ENCODE assay signal across 14 cellular contexts in genomic region chr7:39686261-39686924, GRCh38.
DNase-seq lines count a peak whose midpoint lies in the region; ATAC-seq and TF ChIP-seq lines count a peak whose summit lies in the region.
"Had no signal": no experiment of that assay in that cellular context is flagged by ENCODE, and none has a peak within 500 bp of the region (broad histone marks: within the 10 kb centered on the region; RNA-seq: fewer than 3 reads in every experiment).

No MANE protein-coding gene starts in this region.

- peaks cover 0 to 26% (median 18%) of the 10 kb centered on the region in 4 donors for H3K4me1 ChIP-seq in sigmoid colon
- H3K4me1 ChIP-seq in transverse colon: peaks cover 6 to 20% (median 7%) of the 10 kb centered on the region in 4 donors

- peak overlapping the region; percentile 5 for H3K27ac Mint-ChIP-seq in chondrocyte (ENCODE audit: unreplicated experiment)
- H3K27ac Mint-ChIP-seq in progenitor cell of endocrine pancreas: no peak overlapping the region

- H3K27me3 Mint-ChIP-seq in chondrocyte (ENCODE audit: low read depth) (no peaks in the 10 kb centered on the region), progenitor cell of endocrine pancreas (no peaks in the 10 kb centered on the region)

- in situ Hi-C loops in transverse colon (cut with MboI; ENCODE audit: low pct_ligation_motif_present in 1 of 4, low pct_unique_long_range_greater_than_20kb in 1 of 4, low sequenced_read_pairs in 3 of 4): no loop called here

- peak; percentile 88 for ATAC-seq in GM19395 (IDR thresholded peaks at IDR 0.05; ENCODE audit: unreplicated experiment)
- ATAC-seq in HG03095 (IDR thresholded peaks at IDR 0.05; ENCODE audit: unreplicated experiment): peak; percentile 84

- H3K36me3 ChIP-seq in sigmoid colon (peaks cover 0 to 19% (median 0%) of the 10 kb centered on the region in 4 donors), transverse colon (peaks cover 0 to 9% (median 2%) of the 10 kb centered on the region in 4 donors)

- TF ChIP-seq EP300 in sigmoid colon (IDR thresholded peaks at IDR 0.05): no peak
- TF ChIP-seq EP300 in transverse colon (IDR thresholded peaks at IDR 0.05; ENCODE audit: low read depth): no peak

- H3K36me3 Mint-ChIP-seq in chondrocyte (ENCODE audit: low read depth) (peaks cover 6% of the 10 kb centered on the region), progenitor cell of endocrine pancreas (ENCODE audit: insufficient read depth) (peaks cover 13% of the 10 kb centered on the region)

- H3K9me3 ChIP-seq in sigmoid colon: no peaks in the 10 kb centered on the region
- H3K9me3 ChIP-seq in transverse colon: no peaks in the 10 kb centered on the region
- H3K9me3 ChIP-seq: Caco-2 had no signal

- TF ChIP-seq POLR2A in sigmoid colon (IDR thresholded peaks at IDR 0.05) (no peak), transverse colon (IDR thresholded peaks at IDR 0.05) (no peak)

- H3K27me3 ChIP-seq in sigmoid colon (no peaks in the 10 kb centered on the region), transverse colon (no peaks in the 10 kb centered on the region)

- intact Hi-C loops in sigmoid colon (cut with DNase I) (no loop called here), transverse colon (cut with DNase I; ENCODE audit: low total_unique reads) (no loop called here)

- peaks cover 48% of the 10 kb centered on the region for H3K4me1 Mint-ChIP-seq in chondrocyte (ENCODE audit: low read depth)
- H3K4me1 Mint-ChIP-seq in progenitor cell of endocrine pancreas (ENCODE audit: low read depth): peaks cover 4% of the 10 kb centered on the region

- TF ChIP-seq CTCF in chondrocyte (IDR thresholded peaks at IDR 0.05) (no peak), sigmoid colon (IDR thresholded peaks at IDR 0.05) (no peak), transverse colon (IDR thresholded peaks at IDR 0.05) (no peak), progenitor cell of endocrine pancreas (IDR thresholded peaks at IDR 0.05; ENCODE audit: unreplicated experiment) (no peak)

- DNase-seq in GM03348 (ENCODE audit: low spot score) (peak; percentile 52), chondrocyte (ENCODE audit: low spot score) (no peak), sigmoid colon (no peak), transverse colon (no peak), progenitor cell of endocrine pancreas (ENCODE audit: low spot score, unreplicated experiment) (no peak), NCI-H1417 treated with DMSO at 0.1 percent for 48 hours (lab: John Stamatoyannopoulos, UW) (no peak)
- DNase-seq: Caco-2, dermis blood vessel endothelial cell, Karpas-422, kidney, substantia nigra had no signal

- 88 to 93% methylated on average over 3 of the region's 3 CpGs for WGBS in sigmoid colon, 2 donors
- 87 to 89% methylated on average over 3 of the region's 3 CpGs for WGBS in transverse colon (ENCODE audit: low coverage in 1 of 2), 2 donors

- H3K4me3 ChIP-seq in sigmoid colon (no peak overlapping the region), transverse colon (no peak overlapping the region)
- H3K4me3 ChIP-seq: skin epidermis had no signal

- no peak overlapping the region for H3K27ac ChIP-seq in sigmoid colon
- no peak overlapping the region for H3K27ac ChIP-seq in transverse colon

- H3K4me3 Mint-ChIP-seq in chondrocyte (ENCODE audit: unreplicated experiment) (no peak overlapping the region), progenitor cell of endocrine pancreas (ENCODE audit: low read depth) (no peak overlapping the region)

- H3K9me3 Mint-ChIP-seq in chondrocyte (ENCODE audit: low read depth): no peaks in the 10 kb centered on the region
- no peaks in the 10 kb centered on the region for H3K9me3 Mint-ChIP-seq in progenitor cell of endocrine pancreas (ENCODE audit: low read depth)
